ENCODE assay signal across 25 cellular contexts in the genomic region with DNA sequence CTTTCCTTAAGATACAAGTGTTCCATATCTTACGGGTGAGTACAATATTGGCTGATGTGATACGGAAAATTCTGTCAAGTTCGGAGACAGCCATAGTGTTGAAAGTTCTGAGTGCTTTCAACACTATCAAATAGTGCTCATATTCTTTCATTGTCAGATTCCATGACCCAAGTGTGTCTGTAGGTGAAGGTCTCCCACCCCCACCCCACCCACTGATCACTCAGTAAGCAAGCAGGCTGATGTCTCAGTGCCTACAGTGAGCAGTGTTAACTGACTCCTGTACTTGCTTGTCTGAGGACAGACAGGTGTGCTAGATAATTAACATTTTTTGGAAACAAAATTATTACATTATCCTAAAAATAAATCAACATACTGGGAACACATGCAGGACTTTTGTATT.
"Had no signal": no experiment of that assay in that cellular context is flagged by ENCODE, and none has a peak within 500 bp of the region (broad histone marks: within the 10 kb centered on the region; RNA-seq: fewer than 3 reads in every experiment).

No MANE protein-coding gene starts in this region.

- H3K9me3 Mint-ChIP-seq: activated naive CD4-positive, alpha-beta T cell treated with anti-CD3 and anti-CD28 coated beads for 36 hours; activated T-cell treated with anti-CD3 and anti-CD28 coated beads, Interleukin-2, amount 50 U/mL, for 24 hours; activated T-helper 2 cell treated with anti-CD3 and anti-CD28 coated beads, Interferon-gamma antibody, Interleukin-2, Interleukin-4, amounts not matched to agents 10 μg/mL and 5 μg/mL and 100 μg/mL, durations not matched to agents 14 hours and 24 hours and 36 hours; dendritic cell treated with granulocyte-macrophage colony-stimulating factor and Interleukin-4, amounts not matched to agents 40 ng/mL and 50 ng/mL, for 4 days; memory B cell; naive B cell; WTC11 had no signal

- H3K27ac Mint-ChIP-seq: activated naive CD4-positive, alpha-beta T cell treated with anti-CD3 and anti-CD28 coated beads for 36 hours; activated T-cell treated with anti-CD3 and anti-CD28 coated beads, Interleukin-2, amount 50 U/mL, for 24 hours; activated T-helper 2 cell treated with anti-CD3 and anti-CD28 coated beads, Interferon-gamma antibody, Interleukin-2, Interleukin-4, amounts not matched to agents 10 μg/mL and 5 μg/mL and 100 μg/mL, durations not matched to agents 14 hours and 24 hours and 36 hours; dendritic cell treated with granulocyte-macrophage colony-stimulating factor and Interleukin-4, amounts not matched to agents 40 ng/mL and 50 ng/mL, for 4 days; memory B cell had no signal

- H3K27me3 Mint-ChIP-seq: activated T-cell treated with anti-CD3 and anti-CD28 coated beads, Interleukin-2, amount 50 U/mL, for 24 hours; dendritic cell treated with granulocyte-macrophage colony-stimulating factor and Interleukin-4, amounts not matched to agents 40 ng/mL and 50 ng/mL, for 4 days; memory B cell; naive B cell had no signal

- FAIRE-seq: endometrium had no signal

- H3K27me3 ChIP-seq: cardiac muscle cell, testis, uterus had no signal

- H3K36me3 ChIP-seq: cardiac muscle cell, uterus had no signal

- H3K27ac ChIP-seq: testis, uterus had no signal

- H3K4me3 ChIP-seq: cardiac muscle cell, mucosa of descending colon, testis, uterus had no signal

- H3K9me3 ChIP-seq: mucosa of descending colon, testis, uterus had no signal

- H3K4me1 ChIP-seq: uterus had no signal

- DNase-seq: activated CD4-positive, alpha-beta T cell treated with anti-CD3 and anti-CD28 coated beads, Interleukin-2, amount 50 U/mL, for 4 hours; activated CD8-positive, alpha-beta memory T cell treated with anti-CD3 and anti-CD28 coated beads for 24 hours; activated CD8-positive, alpha-beta memory T cell treated with anti-CD3 and anti-CD28 coated beads, Interleukin-2, amount 50 U/mL, for 4 hours; activated naive CD4-positive, alpha-beta T cell treated with anti-CD3 and anti-CD28 coated beads for 36 hours; activated T-cell treated with anti-CD3 and anti-CD28 coated beads, Interleukin-2, amount 50 U/mL, for 24 hours; amygdala; effector CD4-positive, alpha-beta T cell; hypothalamus; left cardiac atrium; mucosa of descending colon; naive B cell; nucleus accumbens; posterior cingulate gyrus; stimulated activated CD4-positive, alpha-beta T cell treated with anti-CD3 and anti-CD28 coated beads, Interleukin-4, amount 100 ng/mL, for 1 hour; stimulated activated naive CD4-positive, alpha-beta T cell; T-helper 9 cell; testis; uterus had no signal

- ATAC-seq: mucosa of descending colon, sciatic nerve, WTC11 had no signal

- H3K4me3 Mint-ChIP-seq: activated naive CD4-positive, alpha-beta T cell treated with anti-CD3 and anti-CD28 coated beads for 36 hours; activated T-cell treated with anti-CD3 and anti-CD28 coated beads, Interleukin-2, amount 50 U/mL, for 24 hours; dendritic cell treated with granulocyte-macrophage colony-stimulating factor and Interleukin-4, amounts not matched to agents 40 ng/mL and 50 ng/mL, for 4 days; memory B cell; naive B cell; WTC11 had no signal

- H3K36me3 Mint-ChIP-seq: WTC11 had no signal
